In the genomic region with DNA sequence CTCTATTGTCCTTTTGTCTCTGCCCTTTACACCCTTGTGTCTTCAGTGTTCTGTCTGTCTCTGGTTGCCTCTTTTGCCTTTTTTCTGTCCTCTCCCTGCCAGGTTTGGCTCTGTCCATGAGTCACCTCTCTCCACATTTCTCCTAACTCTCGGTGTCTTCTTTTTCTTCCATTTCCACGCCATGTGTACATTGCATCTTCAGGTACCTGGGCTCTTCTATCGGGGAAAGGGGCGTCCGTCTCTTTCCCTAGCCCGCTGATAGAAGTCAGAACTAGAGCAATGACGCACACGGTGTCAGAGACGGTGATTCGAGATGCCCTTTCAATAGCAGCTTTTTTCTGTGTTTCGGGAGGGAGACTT, we compare ENCODE assay signal across 8 cellular contexts. TPM values are rescaled to one million over a fixed set of nuclear protein-coding genes. Genes with fewer than 3 reads are reported as not detected.
DNase-seq lines count a peak whose midpoint lies in the region; ATAC-seq and TF ChIP-seq lines count a peak whose summit lies in the region.

No MANE protein-coding gene starts in this region.

- H4K20me1 ChIP-seq in GM23338 (replicated peaks; ENCODE audit: insufficient read depth) = peaks cover 4% of the 10 kb centered on the region; the same call in 1 of the 2 replicates

- peaks cover 28% of the 10 kb centered on the region for H3K4me1 Mint-ChIP-seq in GM23338
- H3K4me1 Mint-ChIP-seq in activated CD8-positive, alpha-beta T cell treated with anti-CD3 and anti-CD28 coated beads for 36 hours (ENCODE audit: low read depth) = peaks cover 48% of the 10 kb centered on the region
- H3K4me1 Mint-ChIP-seq in naive thymus-derived CD8-positive, alpha-beta T cell = peaks cover 26 to 68% (median 58%) of the 10 kb centered on the region in 4 donors

- H3K27me3 Mint-ChIP-seq in GM23338 (ENCODE audit: insufficient read depth, low read depth, poor library complexity) = peaks cover 17% of the 10 kb centered on the region
- no peaks in the 10 kb centered on the region for H3K27me3 Mint-ChIP-seq in activated CD8-positive, alpha-beta T cell treated with anti-CD3 and anti-CD28 coated beads for 36 hours
- H3K27me3 Mint-ChIP-seq in naive thymus-derived CD8-positive, alpha-beta T cell = no peaks in the 10 kb centered on the region

- ATAC-seq in GM23338 = peak; percentile 14
- ATAC-seq in activated CD8-positive, alpha-beta T cell treated with anti-CD3 and anti-CD28 coated beads for 36 hours = peak; percentile 72
- peak; percentile 45 to 67 for ATAC-seq in naive thymus-derived CD8-positive, alpha-beta T cell
- no peak for ATAC-seq in GM19397 (IDR thresholded peaks at IDR 0.05; ENCODE audit: unreplicated experiment)

- CTCF ChIA-PET in activated CD8-positive, alpha-beta T cell treated with anti-CD3 and anti-CD28 coated beads for 36 hours (lab: Charles Lee) = interaction anchor here (0.8 kb wide), 1 partner anchor 12 kb away, joined by 4 read pairs; no protein-coding TSS in a partner anchor

- peak overlapping the region; percentile 92 for H3K27ac Mint-ChIP-seq in GM23338
- H3K27ac Mint-ChIP-seq in activated CD8-positive, alpha-beta T cell treated with anti-CD3 and anti-CD28 coated beads for 36 hours = peak overlapping the region; percentile 99
- peak overlapping the region; percentile 94 to 99 (median 97) for H3K27ac Mint-ChIP-seq in naive thymus-derived CD8-positive, alpha-beta T cell

- H3F3A ChIP-seq in GM23338 (replicated peaks; ENCODE audit: low read depth) = no peaks in the 10 kb centered on the region

- intact Hi-C loops in activated CD8-positive, alpha-beta T cell treated with anti-CD3 and anti-CD28 coated beads for 36 hours (cut with micrococcal nuclease) = no loop called here

- peaks cover 7% of the 10 kb centered on the region for H3K27me3 ChIP-seq in GM23338 (ENCODE audit: insufficient read depth)

- DNase-seq in D341Med (ENCODE audit: low spot score) = peak; percentile 38
- DNase-seq in GM23338 (ENCODE audit: low spot score) = peak; percentile 35
- DNase-seq in NCI-H1694 (lab: John Stamatoyannopoulos, UW) = peak; percentile 14
- DNase-seq in activated CD8-positive, alpha-beta T cell treated with anti-CD3 and anti-CD28 coated beads for 36 hours = peak; percentile 77
- DNase-seq in epithelial cell of prostate (ENCODE audit: low read depth, low spot score) = no peak
- DNase-seq in naive thymus-derived CD8-positive, alpha-beta T cell = peak in 9 of 10 donors; percentile 6 to 66 (median 40)

- H3K4me1 ChIP-seq in GM23338 (ENCODE audit: insufficient read depth) (peaks cover 17% of the 10 kb centered on the region; the same call in 1 of the 2 replicates), urinary bladder (ENCODE audit: insufficient read depth) (no peaks in the 10 kb centered on the region)

- peak overlapping the region; percentile 56; the same call in 1 of the 2 replicates for H3K27ac ChIP-seq in GM23338 (ENCODE audit: low read depth)
- H3K27ac ChIP-seq in epithelial cell of prostate = peak overlapping the region; percentile 73
- peak overlapping the region; percentile 70 for H3K27ac ChIP-seq in urinary bladder (ENCODE audit: low read depth)

- H3K4me3 ChIP-seq in GM23338 (peak overlapping the region; percentile 88), urinary bladder (ENCODE audit: low read depth, low read length) (peak overlapping the region; percentile 86)

- H3K36me3 ChIP-seq in GM23338 (ENCODE audit: insufficient read depth) = no peaks in the 10 kb centered on the region
- H3K36me3 ChIP-seq in urinary bladder (ENCODE audit: insufficient read depth) = no peaks in the 10 kb centered on the region

- no peaks in the 10 kb centered on the region; the same call in 2 of the 3 replicates for H3K9me3 Mint-ChIP-seq in GM23338
- no peaks in the 10 kb centered on the region for H3K9me3 Mint-ChIP-seq in activated CD8-positive, alpha-beta T cell treated with anti-CD3 and anti-CD28 coated beads for 36 hours
- H3K9me3 Mint-ChIP-seq in naive thymus-derived CD8-positive, alpha-beta T cell = no peaks in the 10 kb centered on the region

- H3K79me2 ChIP-seq in GM23338 (replicated peaks; ENCODE audit: insufficient read depth) = peaks cover 55% of the 10 kb centered on the region

- H3K36me3 Mint-ChIP-seq in GM23338 (ENCODE audit: low read depth) = peaks cover 15% of the 10 kb centered on the region
- H3K36me3 Mint-ChIP-seq in activated CD8-positive, alpha-beta T cell treated with anti-CD3 and anti-CD28 coated beads for 36 hours (ENCODE audit: low read depth) = peaks cover 25% of the 10 kb centered on the region
- peaks cover 9 to 23% (median 14%) of the 10 kb centered on the region in 3 donors for H3K36me3 Mint-ChIP-seq in naive thymus-derived CD8-positive, alpha-beta T cell

- 0 out of 2 replicates have a peak, but pooled peaks cover 7% of the 10 kb centered on the region for H3K9me2 ChIP-seq in GM23338 (ENCODE audit: insufficient read depth)

- H3K4me3 Mint-ChIP-seq in GM23338 = peak overlapping the region; percentile 97
- H3K4me3 Mint-ChIP-seq in activated CD8-positive, alpha-beta T cell treated with anti-CD3 and anti-CD28 coated beads for 36 hours = peak overlapping the region; percentile 96
- H3K4me3 Mint-ChIP-seq in naive thymus-derived CD8-positive, alpha-beta T cell = peak overlapping the region; percentile 90 to 99 (median 96)

- POLR2A ChIA-PET in activated CD8-positive, alpha-beta T cell treated with anti-CD3 and anti-CD28 coated beads for 36 hours (lab: Charles Lee) = interaction anchor here (0.6 to 1.2 kb wide), 3 partner anchors 9 to 35 kb away, joined by 3 read pairs; no protein-coding TSS in a partner anchor
- POLR2A ChIA-PET in naive thymus-derived CD8-positive, alpha-beta T cell (lab: Charles Lee) = no interaction called here

- under 1% methylated on average over 11 of the region's 11 CpGs for WGBS in urinary bladder

- H2AFZ ChIP-seq in GM23338 = peak overlapping the region; percentile 64; the same call in 1 of the 2 replicates

- TF ChIP-seq CTCF in GM23338 (conservative IDR thresholded peaks at IDR 0.05; ENCODE audit: low read depth in 2 of 2) = no peak
- no peak for TF ChIP-seq CTCF in activated CD8-positive, alpha-beta T cell treated with anti-CD3 and anti-CD28 coated beads for 36 hours (IDR thresholded peaks at IDR 0.05)

- peak overlapping the region; percentile 99 for H3K4me2 ChIP-seq in GM23338

TF ChIP-seq in GM23338, 12 proteins besides CTCF, POLR2A, EP300 and RAD21 (continues in another document):
- TF ChIP-seq, protein P1, sequence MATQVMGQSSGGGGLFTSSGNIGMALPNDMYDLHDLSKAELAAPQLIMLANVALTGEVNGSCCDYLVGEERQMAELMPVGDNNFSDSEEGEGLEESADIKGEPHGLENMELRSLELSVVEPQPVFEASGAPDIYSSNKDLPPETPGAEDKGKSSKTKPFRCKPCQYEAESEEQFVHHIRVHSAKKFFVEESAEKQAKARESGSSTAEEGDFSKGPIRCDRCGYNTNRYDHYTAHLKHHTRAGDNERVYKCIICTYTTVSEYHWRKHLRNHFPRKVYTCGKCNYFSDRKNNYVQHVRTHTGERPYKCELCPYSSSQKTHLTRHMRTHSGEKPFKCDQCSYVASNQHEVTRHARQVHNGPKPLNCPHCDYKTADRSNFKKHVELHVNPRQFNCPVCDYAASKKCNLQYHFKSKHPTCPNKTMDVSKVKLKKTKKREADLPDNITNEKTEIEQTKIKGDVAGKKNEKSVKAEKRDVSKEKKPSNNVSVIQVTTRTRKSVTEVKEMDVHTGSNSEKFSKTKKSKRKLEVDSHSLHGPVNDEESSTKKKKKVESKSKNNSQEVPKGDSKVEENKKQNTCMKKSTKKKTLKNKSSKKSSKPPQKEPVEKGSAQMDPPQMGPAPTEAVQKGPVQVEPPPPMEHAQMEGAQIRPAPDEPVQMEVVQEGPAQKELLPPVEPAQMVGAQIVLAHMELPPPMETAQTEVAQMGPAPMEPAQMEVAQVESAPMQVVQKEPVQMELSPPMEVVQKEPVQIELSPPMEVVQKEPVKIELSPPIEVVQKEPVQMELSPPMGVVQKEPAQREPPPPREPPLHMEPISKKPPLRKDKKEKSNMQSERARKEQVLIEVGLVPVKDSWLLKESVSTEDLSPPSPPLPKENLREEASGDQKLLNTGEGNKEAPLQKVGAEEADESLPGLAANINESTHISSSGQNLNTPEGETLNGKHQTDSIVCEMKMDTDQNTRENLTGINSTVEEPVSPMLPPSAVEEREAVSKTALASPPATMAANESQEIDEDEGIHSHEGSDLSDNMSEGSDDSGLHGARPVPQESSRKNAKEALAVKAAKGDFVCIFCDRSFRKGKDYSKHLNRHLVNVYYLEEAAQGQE (IDR thresholded peaks at IDR 0.05; ENCODE audit: unreplicated experiment) = no peak
- TF ChIP-seq NANOG (IDR thresholded peaks at IDR 0.05; ENCODE audit: borderline replicate concordance) = no peak
- TF ChIP-seq, protein P2, sequence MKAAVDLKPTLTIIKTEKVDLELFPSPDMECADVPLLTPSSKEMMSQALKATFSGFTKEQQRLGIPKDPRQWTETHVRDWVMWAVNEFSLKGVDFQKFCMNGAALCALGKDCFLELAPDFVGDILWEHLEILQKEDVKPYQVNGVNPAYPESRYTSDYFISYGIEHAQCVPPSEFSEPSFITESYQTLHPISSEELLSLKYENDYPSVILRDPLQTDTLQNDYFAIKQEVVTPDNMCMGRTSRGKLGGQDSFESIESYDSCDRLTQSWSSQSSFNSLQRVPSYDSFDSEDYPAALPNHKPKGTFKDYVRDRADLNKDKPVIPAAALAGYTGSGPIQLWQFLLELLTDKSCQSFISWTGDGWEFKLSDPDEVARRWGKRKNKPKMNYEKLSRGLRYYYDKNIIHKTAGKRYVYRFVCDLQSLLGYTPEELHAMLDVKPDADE (IDR thresholded peaks at IDR 0.05) = no peak
- TF ChIP-seq POLR2AphosphoS5 (IDR thresholded peaks at IDR 0.05; ENCODE audit: low read depth) = no peak
- TF ChIP-seq CREB1 (CRISPR knock-in tag; IDR thresholded peaks at IDR 0.05; ENCODE audit: low read depth) = no peak
- no peak for TF ChIP-seq ZNF114 (CRISPR knock-in tag; IDR thresholded peaks at IDR 0.05)
- no peak for TF ChIP-seq EZH2phosphoT487 (IDR thresholded peaks at IDR 0.05; ENCODE audit: unreplicated experiment)
- no peak for TF ChIP-seq ZNF331 (CRISPR knock-in tag; IDR thresholded peaks at IDR 0.05; ENCODE audit: low read depth)

RNA-seq across cellular contexts. Expression of a gene that starts 0.6 kb away (rescaled TPM):
- 78.8 and 89.9 TPM in 2 replicates for total RNA-seq in GM23338 (2014; rRNA removed; shearing (Covaris generic))
- polyA plus RNA-seq in GM23338 (2016; fragmentation: Nextera tagmentation; extraction: Ambion mirVana) (21.1 and 24.9 TPM in 2 replicates), urinary bladder (26.0 TPM)
- total RNA-seq in activated CD8-positive, alpha-beta T cell treated with anti-CD3 and anti-CD28 coated beads for 36 hours = 100 to 1,000 TPM in 1 of 2 experiments, 10 to 100 TPM in 1; 84.8 to 104 TPM
- total RNA-seq in naive thymus-derived CD8-positive, alpha-beta T cell = 10 to 100 TPM; 51.7 to 54.4 TPM
- polyA plus RNA-seq in naive thymus-derived CD8-positive, alpha-beta T cell = 10 to 100 TPM; 21.5 to 26.5 (median 24.4) TPM
- 106 TPM for total RNA-seq in urinary bladder

RNA-seq across cellular contexts. Expression of a gene that starts 39.0 kb away (rescaled TPM):
- not detected in 2 replicates for total RNA-seq in GM23338 (2014; rRNA removed; shearing (Covaris generic))
- polyA plus RNA-seq in GM23338 (2016; fragmentation: Nextera tagmentation; extraction: Ambion mirVana) (not detected in 2 replicates), urinary bladder (0.19 TPM)
- total RNA-seq in activated CD8-positive, alpha-beta T cell treated with anti-CD3 and anti-CD28 coated beads for 36 hours = 1 to 10 TPM; 2.8 to 3.5 TPM
- total RNA-seq in naive thymus-derived CD8-positive, alpha-beta T cell = 1 to 10 TPM; 4.6 to 7.1 TPM
- under 1 TPM in 2 of 3 donors, not detected in 1; 0.53 to 0.93 TPM for polyA plus RNA-seq in naive thymus-derived CD8-positive, alpha-beta T cell
- total RNA-seq in urinary bladder = 7.7 TPM
